ENCODE assay signal across 1 cellular context in the genomic region with DNA sequence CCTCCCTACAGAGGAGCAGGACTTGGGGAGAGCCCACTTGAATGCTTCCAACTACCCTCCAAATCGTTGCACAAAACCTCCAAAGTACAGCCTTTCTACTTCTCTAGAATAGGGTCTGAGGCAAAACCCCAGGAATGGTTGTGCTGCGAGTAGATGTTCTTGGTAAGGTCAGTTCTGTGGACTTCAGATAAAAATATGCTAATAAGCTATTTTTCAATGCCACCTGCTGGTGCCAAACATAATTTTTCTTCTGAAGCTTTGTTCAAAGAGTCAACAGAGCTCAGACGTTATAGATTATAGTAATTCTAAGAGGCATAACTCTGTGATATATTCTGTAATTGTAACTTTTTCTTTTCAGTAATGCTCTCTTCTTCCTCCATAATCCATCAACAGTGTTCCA.
TF ChIP-seq lines count a peak whose summit lies in the region.

No MANE protein-coding gene starts in this region.

TF ChIP-seq in K562, 482 proteins besides CTCF, POLR2A, EP300 and RAD21 (continued from another document):
- TF ChIP-seq, protein P1, sequence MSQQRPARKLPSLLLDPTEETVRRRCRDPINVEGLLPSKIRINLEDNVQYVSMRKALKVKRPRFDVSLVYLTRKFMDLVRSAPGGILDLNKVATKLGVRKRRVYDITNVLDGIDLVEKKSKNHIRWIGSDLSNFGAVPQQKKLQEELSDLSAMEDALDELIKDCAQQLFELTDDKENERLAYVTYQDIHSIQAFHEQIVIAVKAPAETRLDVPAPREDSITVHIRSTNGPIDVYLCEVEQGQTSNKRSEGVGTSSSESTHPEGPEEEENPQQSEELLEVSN (IDR thresholded peaks at IDR 0.05; ENCODE audit: borderline replicate concordance in 1 of 2, extremely low read depth in 1 of 2, insufficient read depth in 1 of 2, insufficient read length in 1 of 2, low read depth in 1 of 2, low read length in 1 of 2, poor library complexity in 1 of 2, severe bottlenecking in 1 of 2): no peak
- TF ChIP-seq ZFP30 (CRISPR knock-in tag; IDR thresholded peaks at IDR 0.05; ENCODE audit: borderline replicate concordance): no peak
- no peak for TF ChIP-seq ZSCAN29 (IDR thresholded peaks at IDR 0.05)
- TF ChIP-seq SMAD2 (IDR thresholded peaks at IDR 0.05; ENCODE audit: low read depth, low read length): no peak
- TF ChIP-seq KLF6 (CRISPR knock-in tag; IDR thresholded peaks at IDR 0.05; ENCODE audit: borderline replicate concordance): no peak
